ENCODE assay signal across 1 cellular context in genomic region chrX:15911729-15912550, GRCh38.
TF ChIP-seq lines count a peak whose summit lies in the region.

No MANE protein-coding gene starts in this region.

TF ChIP-seq in GM12878, 131 proteins besides CTCF, POLR2A, EP300 and RAD21 (continued from another document):
- TF ChIP-seq E4F1 (IDR thresholded peaks at IDR 0.05; ENCODE audit: borderline replicate concordance, partially characterized antibody) (no peak), PKNOX1 (IDR thresholded peaks at IDR 0.05) (no peak), KAT2A (conservative IDR thresholded peaks at IDR 0.05; ENCODE audit: control insufficient read depth, low read depth, low read length) (no peak), BCL3 (IDR thresholded peaks at IDR 0.05; ENCODE audit: borderline replicate concordance, insufficient read depth, low read depth, low read length, poor library complexity, severe bottlenecking) (peak; percentile 33), MYB (IDR thresholded peaks at IDR 0.05; ENCODE audit: borderline replicate concordance, low read depth, low read length) (no peak), NR2C1 (IDR thresholded peaks at IDR 0.05) (no peak), SIX5 (IDR thresholded peaks at IDR 0.05; ENCODE audit: low read depth, low read length, severe bottlenecking) (no peak), ATF2 (IDR thresholded peaks at IDR 0.05; ENCODE audit: low read length) (peak; percentile 71), MEF2B (IDR thresholded peaks at IDR 0.05; ENCODE audit: partially characterized antibody, poor library complexity, severe bottlenecking) (no peak), IRF3 (IDR thresholded peaks at IDR 0.05) (no peak), NR2C2 (IDR thresholded peaks at IDR 0.05; ENCODE audit: borderline replicate concordance, control insufficient read depth, insufficient read length, low read depth) (no peak), ATF7 (IDR thresholded peaks at IDR 0.05; ENCODE audit: low read depth) (peak; percentile 60; the same call in 1 of the 2 replicates), NFIC (IDR thresholded peaks at IDR 0.05; ENCODE audit: low read depth, low read length) (0 out of 2 replicates have a peak, but pooled peaks have one; percentile 42), EED (IDR thresholded peaks at IDR 0.05; ENCODE audit: low read depth) (peak; percentile 54), CHD1 (IDR thresholded peaks at IDR 0.05; ENCODE audit: low read depth, low read length) (no peak), POLR2AphosphoS2 (IDR thresholded peaks at IDR 0.05; ENCODE audit: low read depth, low read length) (no peak), IKZF2 (IDR thresholded peaks at IDR 0.05) (peak in 1 of 2 experiments; percentile 31; a peak in 1 of 4 replicates), YY1 (IDR thresholded peaks at IDR 0.05; ENCODE audit: low read depth, low read length) (no peak), SUZ12 (IDR thresholded peaks at IDR 0.05; ENCODE audit: unreplicated experiment) (no peak), MXI1 (IDR thresholded peaks at IDR 0.05; ENCODE audit: low read depth, low read length) (no peak), CEBPB (IDR thresholded peaks at IDR 0.05; ENCODE audit: borderline replicate concordance in 1 of 2, low read depth in 2 of 2, low read length in 2 of 2) (0 out of 4 replicates have a peak, but pooled peaks of 1 of the 2 experiments have one; percentile 19), BHLHE40 (IDR thresholded peaks at IDR 0.05; ENCODE audit: borderline replicate concordance in 1 of 2, low read depth in 2 of 2, low read length in 1 of 2) (no peak), EZH2 (IDR thresholded peaks at IDR 0.05; ENCODE audit: borderline replicate concordance, control insufficient read depth, low read depth, low read length) (no peak), PBX3 (IDR thresholded peaks at IDR 0.05; ENCODE audit: insufficient replicate concordance, low read depth, low read length) (no peak), RUNX3 (IDR thresholded peaks at IDR 0.05; ENCODE audit: low read length) (peak; percentile 87), NR2F1 (conservative IDR thresholded peaks at IDR 0.05) (no peak), SREBF1 (IDR thresholded peaks at IDR 0.05; ENCODE audit: low read length) (no peak), MTA2 (IDR thresholded peaks at IDR 0.05; ENCODE audit: low read depth) (no peak), SRF (IDR thresholded peaks at IDR 0.05; ENCODE audit: low read depth in 2 of 2, low read length in 2 of 2) (no peak), KLF5 (IDR thresholded peaks at IDR 0.05; ENCODE audit: partially characterized antibody) (no peak), ZNF207 (IDR thresholded peaks at IDR 0.05; ENCODE audit: borderline replicate concordance) (no peak)
TF ChIP-seq in GM12878: peak in this region for 10.
